1 cellular context compared by ENCODE assay signal in genomic region chr18:23487738-23488625, GRCh38.
TF ChIP-seq lines count a peak whose summit lies in the region.

No MANE protein-coding gene starts in this region.

TF ChIP-seq in GM23338, 12 proteins besides CTCF, POLR2A, EP300 and RAD21 (continued from another document):
- TF ChIP-seq ZNF462 (CRISPR knock-in tag; IDR thresholded peaks at IDR 0.05) (no peak), ZNF331 (CRISPR knock-in tag; IDR thresholded peaks at IDR 0.05; ENCODE audit: low read depth) (no peak), JUNB (IDR thresholded peaks at IDR 0.05; ENCODE audit: unreplicated experiment) (no peak), STAT1 (IDR thresholded peaks at IDR 0.05; ENCODE audit: unreplicated experiment) (no peak), POLR2AphosphoS5 (IDR thresholded peaks at IDR 0.05; ENCODE audit: low read depth) (no peak), EZH2 (IDR thresholded peaks at IDR 0.05; ENCODE audit: low read depth, unreplicated experiment) (no peak), REST (IDR thresholded peaks at IDR 0.05; ENCODE audit: unreplicated experiment) (no peak), CREB1 (CRISPR knock-in tag; IDR thresholded peaks at IDR 0.05; ENCODE audit: low read depth) (no peak), ZNF114 (CRISPR knock-in tag; IDR thresholded peaks at IDR 0.05) (no peak)
